Comparison of ENCODE assay signal across 1 cellular context in the genomic region with DNA sequence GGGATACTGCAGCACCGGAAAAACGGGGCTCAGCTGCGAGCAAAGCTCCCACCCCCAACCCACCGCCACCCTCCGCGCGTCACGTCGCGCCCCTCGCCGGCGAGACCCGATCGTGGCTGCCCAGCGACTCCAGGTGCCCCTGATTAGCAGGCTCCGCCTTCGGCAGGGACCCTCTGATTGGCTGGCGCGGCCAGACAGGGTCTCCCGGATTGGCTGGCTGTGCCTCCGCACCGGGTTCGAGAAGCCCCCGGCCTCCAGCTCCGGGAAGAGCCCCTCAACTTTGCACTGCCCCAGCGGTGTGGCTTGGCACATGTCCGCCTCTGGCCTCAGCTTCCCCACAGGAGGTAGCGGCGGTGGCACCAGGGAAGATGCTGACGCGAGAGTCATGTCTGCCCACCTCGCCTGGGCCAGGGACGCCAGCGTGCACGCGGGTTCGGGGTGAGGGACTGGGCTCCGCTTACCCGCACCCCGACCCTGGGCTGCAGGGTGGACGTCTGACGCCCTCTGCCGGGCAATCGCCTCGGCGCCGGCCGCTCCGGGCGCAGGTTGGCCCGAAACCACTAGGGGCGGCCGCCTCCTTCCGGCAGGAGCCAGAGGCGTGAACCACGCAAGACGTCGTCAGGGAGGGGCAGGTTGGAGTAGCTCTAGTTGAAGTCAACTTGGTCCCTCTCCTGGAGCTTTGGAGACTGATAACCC.
TF ChIP-seq lines count a peak whose summit lies in the region.

No MANE protein-coding gene starts in this region.

TF ChIP-seq in HepG2, 621 proteins besides CTCF, POLR2A, EP300 and RAD21 (continued from another document and continues in another):
- peak; percentile 43; the same call in 1 of the 2 replicates for TF ChIP-seq POLR2G (IDR thresholded peaks at IDR 0.05; ENCODE audit: low read depth, low read length)
- peak; percentile 67 for TF ChIP-seq HDAC2 (CRISPR knock-in tag; IDR thresholded peaks at IDR 0.05)
- no peak for TF ChIP-seq LCORL (IDR thresholded peaks at IDR 0.05)
- TF ChIP-seq LCORL (CRISPR knock-in tag; IDR thresholded peaks at IDR 0.05): peak; percentile 91
- peak; percentile 81; the same call in 1 of the 2 replicates for TF ChIP-seq TSC22D2 (CRISPR knock-in tag; IDR thresholded peaks at IDR 0.05; ENCODE audit: borderline replicate concordance)
- TF ChIP-seq, protein P1, sequence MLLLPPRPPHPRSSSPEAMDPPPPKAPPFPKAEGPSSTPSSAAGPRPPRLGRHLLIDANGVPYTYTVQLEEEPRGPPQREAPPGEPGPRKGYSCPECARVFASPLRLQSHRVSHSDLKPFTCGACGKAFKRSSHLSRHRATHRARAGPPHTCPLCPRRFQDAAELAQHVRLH (CRISPR knock-in tag; IDR thresholded peaks at IDR 0.05; ENCODE audit: borderline replicate concordance, low read depth): peak; percentile 57; the same call in 1 of the 2 replicates
- peak; percentile 90 for TF ChIP-seq GABPB1 (CRISPR knock-in tag; IDR thresholded peaks at IDR 0.05)
- no peak; the same call in 1 of the 2 replicates for TF ChIP-seq NFE2 (CRISPR knock-in tag; IDR thresholded peaks at IDR 0.05)
- peak; percentile 87; the same call in 1 of the 2 replicates for TF ChIP-seq ZSCAN20 (CRISPR knock-in tag; IDR thresholded peaks at IDR 0.05; ENCODE audit: borderline replicate concordance)
- TF ChIP-seq HNF4G (IDR thresholded peaks at IDR 0.05; ENCODE audit: borderline replicate concordance, low read depth, low read length): no peak
- no peak; the same call in 1 of the 2 replicates for TF ChIP-seq HNF4G (CRISPR knock-in tag; IDR thresholded peaks at IDR 0.05; ENCODE audit: borderline replicate concordance, low read depth)
- TF ChIP-seq PHF8 (CRISPR knock-in tag; IDR thresholded peaks at IDR 0.05): peak; percentile 56
- 0 out of 2 replicates have a peak, but pooled peaks have one; percentile 37 for TF ChIP-seq PAX8 (CRISPR knock-in tag; IDR thresholded peaks at IDR 0.05; ENCODE audit: borderline replicate concordance)
- no peak for TF ChIP-seq AKNA (CRISPR knock-in tag; IDR thresholded peaks at IDR 0.05; ENCODE audit: borderline replicate concordance)
- TF ChIP-seq ZNF251 (CRISPR knock-in tag; IDR thresholded peaks at IDR 0.05): no peak
- peak; percentile 79; the same call in 1 of the 2 replicates for TF ChIP-seq ZNF740 (CRISPR knock-in tag; IDR thresholded peaks at IDR 0.05)
- TF ChIP-seq ZNF501 (CRISPR knock-in tag; IDR thresholded peaks at IDR 0.05): peak; percentile 56; the same call in 1 of the 2 replicates
- TF ChIP-seq NBN (conservative IDR thresholded peaks at IDR 0.05): no peak
- peak; percentile 95 for TF ChIP-seq ZFP91 (CRISPR knock-in tag; IDR thresholded peaks at IDR 0.05; ENCODE audit: borderline replicate concordance)
- peak; percentile 72 for TF ChIP-seq HNRNPLL (IDR thresholded peaks at IDR 0.05; ENCODE audit: low read depth, low read length, poor library complexity, severe bottlenecking)
- TF ChIP-seq, protein P2, sequence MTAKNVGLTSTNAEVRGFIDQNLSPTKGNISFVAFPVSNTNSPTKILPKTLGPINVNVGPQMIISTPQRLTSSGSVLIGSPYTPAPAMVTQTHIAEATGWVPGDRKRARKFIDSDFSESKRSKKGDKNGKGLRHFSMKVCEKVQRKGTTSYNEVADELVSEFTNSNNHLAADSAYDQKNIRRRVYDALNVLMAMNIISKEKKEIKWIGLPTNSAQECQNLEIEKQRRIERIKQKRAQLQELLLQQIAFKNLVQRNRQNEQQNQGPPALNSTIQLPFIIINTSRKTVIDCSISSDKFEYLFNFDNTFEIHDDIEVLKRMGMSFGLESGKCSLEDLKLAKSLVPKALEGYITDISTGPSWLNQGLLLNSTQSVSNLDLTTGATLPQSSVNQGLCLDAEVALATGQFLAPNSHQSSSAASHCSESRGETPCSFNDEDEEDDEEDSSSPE (CRISPR knock-in tag; IDR thresholded peaks at IDR 0.05): peak; percentile 66
- peak; percentile 32; the same call in 1 of the 2 replicates for TF ChIP-seq ZNF761 (CRISPR knock-in tag; conservative IDR thresholded peaks at IDR 0.05)
- peak; percentile 32 for TF ChIP-seq ASH2L (IDR thresholded peaks at IDR 0.05; ENCODE audit: insufficient read length, low read depth, low read length)
- TF ChIP-seq ZBTB7B (CRISPR knock-in tag; IDR thresholded peaks at IDR 0.05): peak; percentile 65
- peak; percentile 45; the same call in 1 of the 2 replicates for TF ChIP-seq HBP1 (CRISPR knock-in tag; IDR thresholded peaks at IDR 0.05; ENCODE audit: low read depth)
- peak; percentile 87 for TF ChIP-seq GMEB1 (CRISPR knock-in tag; IDR thresholded peaks at IDR 0.05; ENCODE audit: borderline replicate concordance)
- TF ChIP-seq, protein P3, sequence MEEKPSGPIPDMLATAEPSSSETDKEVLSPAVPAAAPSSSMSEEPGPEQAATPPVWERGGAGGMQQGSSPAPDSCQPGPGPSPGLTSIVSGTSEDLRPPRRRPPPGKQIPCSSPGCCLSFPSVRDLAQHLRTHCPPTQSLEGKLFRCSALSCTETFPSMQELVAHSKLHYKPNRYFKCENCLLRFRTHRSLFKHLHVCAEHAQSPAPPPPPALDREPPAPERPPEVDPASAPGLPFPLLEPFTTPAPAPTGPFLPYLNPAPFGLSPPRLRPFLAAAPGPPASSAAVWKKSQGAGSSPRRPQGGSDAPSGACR (CRISPR knock-in tag; IDR thresholded peaks at IDR 0.05): peak; percentile 27
- no peak; the same call in 1 of the 2 replicates for TF ChIP-seq SNAPC2 (CRISPR knock-in tag; IDR thresholded peaks at IDR 0.05)
- no peak for TF ChIP-seq ZNF121 (CRISPR knock-in tag; IDR thresholded peaks at IDR 0.05)
- 0 out of 2 replicates have a peak, but pooled peaks have one; percentile 76 for TF ChIP-seq ZNF451 (CRISPR knock-in tag; IDR thresholded peaks at IDR 0.05)
- peak; percentile 75 for TF ChIP-seq ZNF552 (CRISPR knock-in tag; IDR thresholded peaks at IDR 0.05; ENCODE audit: borderline replicate concordance)
- 0 out of 2 replicates have a peak, but pooled peaks have one; percentile 69 for TF ChIP-seq ZNF468 (CRISPR knock-in tag; IDR thresholded peaks at IDR 0.05)
- peak; percentile 53 for TF ChIP-seq ZFX (CRISPR knock-in tag; IDR thresholded peaks at IDR 0.05; ENCODE audit: low read depth)
- peak; percentile 79 for TF ChIP-seq TBX2 (CRISPR knock-in tag; IDR thresholded peaks at IDR 0.05; ENCODE audit: borderline replicate concordance)
- no peak for TF ChIP-seq ZNF709 (CRISPR knock-in tag; IDR thresholded peaks at IDR 0.05)
- TF ChIP-seq ZNF343 (CRISPR knock-in tag; IDR thresholded peaks at IDR 0.05): 0 out of 2 replicates have a peak, but pooled peaks have one; percentile 57
- peak; percentile 78 for TF ChIP-seq ARID4A (CRISPR knock-in tag; IDR thresholded peaks at IDR 0.05; ENCODE audit: borderline replicate concordance)
- TF ChIP-seq ZNF83 (CRISPR knock-in tag; IDR thresholded peaks at IDR 0.05; ENCODE audit: borderline replicate concordance): 0 out of 2 replicates have a peak, but pooled peaks have one; percentile 25
- no peak; the same call in 1 of the 2 replicates for TF ChIP-seq ZNF660 (CRISPR knock-in tag; IDR thresholded peaks at IDR 0.05; ENCODE audit: borderline replicate concordance, low read depth)
- TF ChIP-seq, protein P4, sequence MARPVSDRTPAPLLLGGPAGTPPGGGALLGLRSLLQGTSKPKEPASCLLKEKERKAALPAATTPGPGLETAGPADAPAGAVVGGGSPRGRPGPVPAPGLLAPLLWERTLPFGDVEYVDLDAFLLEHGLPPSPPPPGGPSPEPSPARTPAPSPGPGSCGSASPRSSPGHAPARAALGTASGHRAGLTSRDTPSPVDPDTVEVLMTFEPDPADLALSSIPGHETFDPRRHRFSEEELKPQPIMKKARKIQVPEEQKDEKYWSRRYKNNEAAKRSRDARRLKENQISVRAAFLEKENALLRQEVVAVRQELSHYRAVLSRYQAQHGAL (CRISPR knock-in tag; IDR thresholded peaks at IDR 0.05; ENCODE audit: not compliant biosample characterization): no peak
